Comparison of ENCODE assay signal across 2 cellular contexts in genomic region chr11:36657610-36658225, GRCh38.
TF ChIP-seq lines count a peak whose summit lies in the region.

No MANE protein-coding gene starts in this region.

TF ChIP-seq in IMR-90, 13 proteins besides CTCF, POLR2A, EP300 and RAD21:
- TF ChIP-seq MXI1 (IDR thresholded peaks at IDR 0.05; ENCODE audit: borderline replicate concordance, low read depth, low read length): no peak
- TF ChIP-seq CEBPB (IDR thresholded peaks at IDR 0.05; ENCODE audit: low read depth, low read length): peak; percentile 6; the same call in 1 of the 2 replicates

TF ChIP-seq in K562, 482 proteins besides CTCF, POLR2A, EP300 and RAD21 (continues in another document):
- TF ChIP-seq DPF2 (IDR thresholded peaks at IDR 0.05) (no peak), PHB (CRISPR knock-in tag; IDR thresholded peaks at IDR 0.05) (no peak), TAL1 (IDR thresholded peaks at IDR 0.05) (peak; percentile 7; the same call in 1 of the 2 replicates), PTBP1 (IDR thresholded peaks at IDR 0.05; ENCODE audit: low read depth, low read length) (no peak), KLF6 (CRISPR knock-in tag; IDR thresholded peaks at IDR 0.05; ENCODE audit: borderline replicate concordance) (no peak), SMAD1 (IDR thresholded peaks at IDR 0.05; ENCODE audit: low read depth, low read length, partially characterized antibody) (no peak), HOXB6 (CRISPR knock-in tag; IDR thresholded peaks at IDR 0.05; ENCODE audit: borderline replicate concordance) (no peak), RFX1 (IDR thresholded peaks at IDR 0.05) (peak; percentile 38; the same call in 1 of the 2 replicates), CEBPB (tag; IDR thresholded peaks at IDR 0.05) (peak; percentile 30; the same call in 1 of the 2 replicates), XRCC3 (IDR thresholded peaks at IDR 0.05) (no peak), MGA (IDR thresholded peaks at IDR 0.05) (peak; percentile 61; the same call in 1 of the 2 replicates), ZNF175 (CRISPR knock-in tag; IDR thresholded peaks at IDR 0.05; ENCODE audit: low read depth) (0 out of 2 replicates have a peak, but pooled peaks have one; percentile 20), L3MBTL2 (IDR thresholded peaks at IDR 0.05) (peak; percentile 62; the same call in 1 of the 2 replicates), CXXC5 (CRISPR knock-in tag; IDR thresholded peaks at IDR 0.05) (peak; percentile 11; the same call in 1 of the 2 replicates), ZNF324 (CRISPR knock-in tag; IDR thresholded peaks at IDR 0.05) (no peak), SRSF3 (IDR thresholded peaks at IDR 0.05; ENCODE audit: insufficient read depth, low read length) (no peak), AFF1 (IDR thresholded peaks at IDR 0.05; ENCODE audit: low read depth in 1 of 2, partially characterized antibody in 2 of 2) (peak in 1 of 2 experiments; percentile 67), FOSL1 (tag; conservative IDR thresholded peaks at IDR 0.05) (0 out of 2 replicates have a peak, but pooled peaks have one; percentile 13), ZNF584 (CRISPR knock-in tag; IDR thresholded peaks at IDR 0.05; ENCODE audit: low read depth) (0 out of 2 replicates have a peak, but pooled peaks have one; percentile 58)
- TF ChIP-seq, protein P1, sequence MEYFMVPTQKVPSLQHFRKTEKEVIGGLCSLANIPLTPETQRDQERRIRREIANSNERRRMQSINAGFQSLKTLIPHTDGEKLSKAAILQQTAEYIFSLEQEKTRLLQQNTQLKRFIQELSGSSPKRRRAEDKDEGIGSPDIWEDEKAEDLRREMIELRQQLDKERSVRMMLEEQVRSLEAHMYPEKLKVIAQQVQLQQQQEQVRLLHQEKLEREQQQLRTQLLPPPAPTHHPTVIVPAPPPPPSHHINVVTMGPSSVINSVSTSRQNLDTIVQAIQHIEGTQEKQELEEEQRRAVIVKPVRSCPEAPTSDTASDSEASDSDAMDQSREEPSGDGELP (CRISPR knock-in tag; IDR thresholded peaks at IDR 0.05; ENCODE audit: borderline replicate concordance): no peak
- TF ChIP-seq, protein P2, sequence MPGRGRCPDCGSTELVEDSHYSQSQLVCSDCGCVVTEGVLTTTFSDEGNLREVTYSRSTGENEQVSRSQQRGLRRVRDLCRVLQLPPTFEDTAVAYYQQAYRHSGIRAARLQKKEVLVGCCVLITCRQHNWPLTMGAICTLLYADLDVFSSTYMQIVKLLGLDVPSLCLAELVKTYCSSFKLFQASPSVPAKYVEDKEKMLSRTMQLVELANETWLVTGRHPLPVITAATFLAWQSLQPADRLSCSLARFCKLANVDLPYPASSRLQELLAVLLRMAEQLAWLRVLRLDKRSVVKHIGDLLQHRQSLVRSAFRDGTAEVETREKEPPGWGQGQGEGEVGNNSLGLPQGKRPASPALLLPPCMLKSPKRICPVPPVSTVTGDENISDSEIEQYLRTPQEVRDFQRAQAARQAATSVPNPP (IDR thresholded peaks at IDR 0.05; ENCODE audit: borderline replicate concordance, insufficient read depth, insufficient read length): no peak
- TF ChIP-seq, protein P3, sequence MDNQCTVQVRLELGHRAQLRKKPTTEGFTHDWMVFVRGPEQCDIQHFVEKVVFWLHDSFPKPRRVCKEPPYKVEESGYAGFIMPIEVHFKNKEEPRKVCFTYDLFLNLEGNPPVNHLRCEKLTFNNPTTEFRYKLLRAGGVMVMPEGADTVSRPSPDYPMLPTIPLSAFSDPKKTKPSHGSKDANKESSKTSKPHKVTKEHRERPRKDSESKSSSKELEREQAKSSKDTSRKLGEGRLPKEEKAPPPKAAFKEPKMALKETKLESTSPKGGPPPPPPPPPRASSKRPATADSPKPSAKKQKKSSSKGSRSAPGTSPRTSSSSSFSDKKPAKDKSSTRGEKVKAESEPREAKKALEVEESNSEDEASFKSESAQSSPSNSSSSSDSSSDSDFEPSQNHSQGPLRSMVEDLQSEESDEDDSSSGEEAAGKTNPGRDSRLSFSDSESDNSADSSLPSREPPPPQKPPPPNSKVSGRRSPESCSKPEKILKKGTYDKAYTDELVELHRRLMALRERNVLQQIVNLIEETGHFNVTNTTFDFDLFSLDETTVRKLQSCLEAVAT (IDR thresholded peaks at IDR 0.05): no peak
- TF ChIP-seq, protein P4, sequence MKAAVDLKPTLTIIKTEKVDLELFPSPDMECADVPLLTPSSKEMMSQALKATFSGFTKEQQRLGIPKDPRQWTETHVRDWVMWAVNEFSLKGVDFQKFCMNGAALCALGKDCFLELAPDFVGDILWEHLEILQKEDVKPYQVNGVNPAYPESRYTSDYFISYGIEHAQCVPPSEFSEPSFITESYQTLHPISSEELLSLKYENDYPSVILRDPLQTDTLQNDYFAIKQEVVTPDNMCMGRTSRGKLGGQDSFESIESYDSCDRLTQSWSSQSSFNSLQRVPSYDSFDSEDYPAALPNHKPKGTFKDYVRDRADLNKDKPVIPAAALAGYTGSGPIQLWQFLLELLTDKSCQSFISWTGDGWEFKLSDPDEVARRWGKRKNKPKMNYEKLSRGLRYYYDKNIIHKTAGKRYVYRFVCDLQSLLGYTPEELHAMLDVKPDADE (conservative IDR thresholded peaks at IDR 0.05; ENCODE audit: control insufficient read depth, low read depth, low read length): no peak
- TF ChIP-seq, protein P5, sequence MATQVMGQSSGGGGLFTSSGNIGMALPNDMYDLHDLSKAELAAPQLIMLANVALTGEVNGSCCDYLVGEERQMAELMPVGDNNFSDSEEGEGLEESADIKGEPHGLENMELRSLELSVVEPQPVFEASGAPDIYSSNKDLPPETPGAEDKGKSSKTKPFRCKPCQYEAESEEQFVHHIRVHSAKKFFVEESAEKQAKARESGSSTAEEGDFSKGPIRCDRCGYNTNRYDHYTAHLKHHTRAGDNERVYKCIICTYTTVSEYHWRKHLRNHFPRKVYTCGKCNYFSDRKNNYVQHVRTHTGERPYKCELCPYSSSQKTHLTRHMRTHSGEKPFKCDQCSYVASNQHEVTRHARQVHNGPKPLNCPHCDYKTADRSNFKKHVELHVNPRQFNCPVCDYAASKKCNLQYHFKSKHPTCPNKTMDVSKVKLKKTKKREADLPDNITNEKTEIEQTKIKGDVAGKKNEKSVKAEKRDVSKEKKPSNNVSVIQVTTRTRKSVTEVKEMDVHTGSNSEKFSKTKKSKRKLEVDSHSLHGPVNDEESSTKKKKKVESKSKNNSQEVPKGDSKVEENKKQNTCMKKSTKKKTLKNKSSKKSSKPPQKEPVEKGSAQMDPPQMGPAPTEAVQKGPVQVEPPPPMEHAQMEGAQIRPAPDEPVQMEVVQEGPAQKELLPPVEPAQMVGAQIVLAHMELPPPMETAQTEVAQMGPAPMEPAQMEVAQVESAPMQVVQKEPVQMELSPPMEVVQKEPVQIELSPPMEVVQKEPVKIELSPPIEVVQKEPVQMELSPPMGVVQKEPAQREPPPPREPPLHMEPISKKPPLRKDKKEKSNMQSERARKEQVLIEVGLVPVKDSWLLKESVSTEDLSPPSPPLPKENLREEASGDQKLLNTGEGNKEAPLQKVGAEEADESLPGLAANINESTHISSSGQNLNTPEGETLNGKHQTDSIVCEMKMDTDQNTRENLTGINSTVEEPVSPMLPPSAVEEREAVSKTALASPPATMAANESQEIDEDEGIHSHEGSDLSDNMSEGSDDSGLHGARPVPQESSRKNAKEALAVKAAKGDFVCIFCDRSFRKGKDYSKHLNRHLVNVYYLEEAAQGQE (CRISPR knock-in tag; IDR thresholded peaks at IDR 0.05; ENCODE audit: low read depth): no peak
- TF ChIP-seq, protein P6, sequence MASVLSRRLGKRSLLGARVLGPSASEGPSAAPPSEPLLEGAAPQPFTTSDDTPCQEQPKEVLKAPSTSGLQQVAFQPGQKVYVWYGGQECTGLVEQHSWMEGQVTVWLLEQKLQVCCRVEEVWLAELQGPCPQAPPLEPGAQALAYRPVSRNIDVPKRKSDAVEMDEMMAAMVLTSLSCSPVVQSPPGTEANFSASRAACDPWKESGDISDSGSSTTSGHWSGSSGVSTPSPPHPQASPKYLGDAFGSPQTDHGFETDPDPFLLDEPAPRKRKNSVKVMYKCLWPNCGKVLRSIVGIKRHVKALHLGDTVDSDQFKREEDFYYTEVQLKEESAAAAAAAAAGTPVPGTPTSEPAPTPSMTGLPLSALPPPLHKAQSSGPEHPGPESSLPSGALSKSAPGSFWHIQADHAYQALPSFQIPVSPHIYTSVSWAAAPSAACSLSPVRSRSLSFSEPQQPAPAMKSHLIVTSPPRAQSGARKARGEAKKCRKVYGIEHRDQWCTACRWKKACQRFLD (CRISPR knock-in tag; IDR thresholded peaks at IDR 0.05): peak; percentile 57; the same call in 1 of the 2 replicates
